1 cellular context compared by ENCODE assay signal in the genomic region with DNA sequence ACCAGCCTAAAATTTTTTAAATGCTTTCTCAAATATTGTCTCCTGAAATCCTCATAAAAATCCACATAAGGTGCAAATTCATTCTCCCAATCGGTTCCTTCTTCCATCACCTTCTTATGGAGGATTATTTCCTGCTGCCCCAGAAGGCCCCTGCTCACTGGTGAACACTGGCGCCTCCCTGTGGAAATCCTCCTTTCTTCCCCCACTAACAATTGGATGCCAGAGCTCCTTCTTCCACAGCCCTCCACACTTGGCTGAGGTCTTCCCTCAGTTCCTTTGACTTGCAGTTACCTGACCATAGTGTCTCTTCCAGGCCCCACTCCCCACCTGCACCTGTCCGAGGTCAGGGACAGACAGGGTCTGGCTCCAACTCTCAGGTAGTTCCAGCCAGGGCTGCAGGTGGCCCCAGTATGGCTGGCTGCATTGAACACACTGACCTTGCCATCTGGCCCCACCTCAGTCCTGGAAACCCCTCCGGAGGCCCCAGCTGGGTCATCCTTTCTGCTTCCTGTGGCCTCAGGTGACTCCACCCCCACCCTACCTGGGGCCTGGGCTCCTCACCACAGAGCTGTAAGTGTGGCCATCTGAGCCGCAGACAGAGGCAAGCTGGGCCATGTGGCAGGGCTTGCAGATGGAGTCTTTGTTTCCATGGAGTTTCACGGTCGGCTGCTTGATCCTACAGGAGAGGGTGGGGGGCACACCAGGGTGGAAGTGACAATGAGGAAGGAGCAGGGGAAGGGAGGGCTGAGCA.
TF ChIP-seq lines count a peak whose summit lies in the region.

No MANE protein-coding gene starts in this region.

TF ChIP-seq in K562, 482 proteins besides CTCF, POLR2A, EP300 and RAD21:
- TF ChIP-seq, protein P1, sequence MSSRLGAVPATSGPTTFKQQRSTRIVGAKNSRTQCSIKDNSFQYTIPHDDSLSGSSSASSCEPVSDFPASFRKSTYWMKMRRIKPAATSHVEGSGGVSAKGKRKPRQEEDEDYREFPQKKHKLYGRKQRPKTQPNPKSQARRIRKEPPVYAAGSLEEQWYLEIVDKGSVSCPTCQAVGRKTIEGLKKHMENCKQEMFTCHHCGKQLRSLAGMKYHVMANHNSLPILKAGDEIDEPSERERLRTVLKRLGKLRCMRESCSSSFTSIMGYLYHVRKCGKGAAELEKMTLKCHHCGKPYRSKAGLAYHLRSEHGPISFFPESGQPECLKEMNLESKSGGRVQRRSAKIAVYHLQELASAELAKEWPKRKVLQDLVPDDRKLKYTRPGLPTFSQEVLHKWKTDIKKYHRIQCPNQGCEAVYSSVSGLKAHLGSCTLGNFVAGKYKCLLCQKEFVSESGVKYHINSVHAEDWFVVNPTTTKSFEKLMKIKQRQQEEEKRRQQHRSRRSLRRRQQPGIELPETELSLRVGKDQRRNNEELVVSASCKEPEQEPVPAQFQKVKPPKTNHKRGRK (tag; IDR thresholded peaks at IDR 0.05), result no peak
- TF ChIP-seq JUND (IDR thresholded peaks at IDR 0.05; ENCODE audit: borderline replicate concordance, low read depth, low read length) (0 out of 2 replicates have a peak, but pooled peaks have one; percentile 24), JUND (tag; IDR thresholded peaks at IDR 0.05; ENCODE audit: borderline replicate concordance, low read depth, low read length) (no peak), MAZ (CRISPR knock-in tag; conservative IDR thresholded peaks at IDR 0.05 in 1 of 2, IDR thresholded peaks at IDR 0.05 in 1 of 2) (no peak), SMC3 (conservative IDR thresholded peaks at IDR 0.05; ENCODE audit: insufficient read depth, low read depth, low read length) (peak; percentile 55)
- TF ChIP-seq, protein P2, sequence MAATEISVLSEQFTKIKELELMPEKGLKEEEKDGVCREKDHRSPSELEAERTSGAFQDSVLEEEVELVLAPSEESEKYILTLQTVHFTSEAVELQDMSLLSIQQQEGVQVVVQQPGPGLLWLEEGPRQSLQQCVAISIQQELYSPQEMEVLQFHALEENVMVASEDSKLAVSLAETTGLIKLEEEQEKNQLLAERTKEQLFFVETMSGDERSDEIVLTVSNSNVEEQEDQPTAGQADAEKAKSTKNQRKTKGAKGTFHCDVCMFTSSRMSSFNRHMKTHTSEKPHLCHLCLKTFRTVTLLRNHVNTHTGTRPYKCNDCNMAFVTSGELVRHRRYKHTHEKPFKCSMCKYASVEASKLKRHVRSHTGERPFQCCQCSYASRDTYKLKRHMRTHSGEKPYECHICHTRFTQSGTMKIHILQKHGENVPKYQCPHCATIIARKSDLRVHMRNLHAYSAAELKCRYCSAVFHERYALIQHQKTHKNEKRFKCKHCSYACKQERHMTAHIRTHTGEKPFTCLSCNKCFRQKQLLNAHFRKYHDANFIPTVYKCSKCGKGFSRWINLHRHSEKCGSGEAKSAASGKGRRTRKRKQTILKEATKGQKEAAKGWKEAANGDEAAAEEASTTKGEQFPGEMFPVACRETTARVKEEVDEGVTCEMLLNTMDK (IDR thresholded peaks at IDR 0.05; ENCODE audit: borderline replicate concordance, insufficient read depth, low read depth, low read length, poor library complexity, severe bottlenecking), result peak; percentile 42
